Comparison of ENCODE assay signal across 21 cellular contexts in genomic region chrX:44767308-44767707, GRCh38.
A peak's percentile ranks its signal among the peaks of the same experiment; 100 is the strongest.
DNase-seq lines count a peak whose midpoint lies in the region; ATAC-seq, FAIRE-seq and TF ChIP-seq lines count a peak whose summit lies in the region.
"Had no signal": no experiment of that assay in that cellular context is flagged by ENCODE, and none has a peak within 500 bp of the region (broad histone marks: within the 10 kb centered on the region; RNA-seq: fewer than 3 reads in every experiment).

No MANE protein-coding gene starts in this region.

- no peak for TF ChIP-seq CTCF in OCI-LY3 (IDR thresholded peaks at IDR 0.05; ENCODE audit: low read depth, low read length)

- no peaks in the 10 kb centered on the region for H3K9me3 ChIP-seq in OCI-LY3 (ENCODE audit: insufficient read depth, low read length)
- H3K9me3 ChIP-seq: A549 had no signal

- no peaks in the 10 kb centered on the region for H3K79me2 ChIP-seq in OCI-LY3 (ENCODE audit: low read length)

- no peaks in the 10 kb centered on the region for H3K36me3 ChIP-seq in OCI-LY3 (replicated peaks; ENCODE audit: low read depth, low read length)
- H3K36me3 ChIP-seq: BLaER1 had no signal

- no peaks in the 10 kb centered on the region for H3K27me3 ChIP-seq in OCI-LY3 (ENCODE audit: low read depth, low read length)
- H3K27me3 ChIP-seq: BLaER1 had no signal

- H3K27ac ChIP-seq in OCI-LY3 (ENCODE audit: low read length), result no peak overlapping the region
- H3K27ac ChIP-seq: 22Rv1, A549, BLaER1 had no signal

- H3K4me2 ChIP-seq in OCI-LY3 (ENCODE audit: low read length), result peak overlapping the region; percentile 30
- H3K4me2 ChIP-seq: A549, BLaER1 had no signal

- H2AFZ ChIP-seq in OCI-LY3 (ENCODE audit: low read depth, low read length), result no peak overlapping the region

- ATAC-seq in GM18858 (IDR thresholded peaks at IDR 0.05; ENCODE audit: unreplicated experiment), result no peak
- ATAC-seq in GM19463 (IDR thresholded peaks at IDR 0.05; ENCODE audit: unreplicated experiment), result no peak
- ATAC-seq: A549, HCT116, HepG2 had no signal

- no peak overlapping the region for H3K9ac ChIP-seq in OCI-LY3 (ENCODE audit: low read length)
- H3K9ac ChIP-seq: BLaER1 had no signal

- no peaks in the 10 kb centered on the region for H4K20me1 ChIP-seq in OCI-LY3 (ENCODE audit: insufficient read depth, low read length)
- H4K20me1 ChIP-seq: BLaER1 had no signal

- H3K4me3 ChIP-seq in OCI-LY3 (ENCODE audit: low read length), result no peak overlapping the region
- H3K4me3 ChIP-seq: A549, BLaER1 had no signal

- DNase-seq in NCI-H1105 treated with DMSO at 0.1 percent for 48 hours (lab: John Stamatoyannopoulos, UW) (peak; percentile 43), NCI-H1105 (lab: John Stamatoyannopoulos, UW) (no peak), GM12891 (ENCODE audit: insufficient read length, low spot score) (no peak), RCC 7860 (ENCODE audit: low spot score) (no peak)
- DNase-seq: AML-193; CD4-positive, alpha-beta memory T cell; DMS153; DMS79; GF-D8; GOT3; H7; HFFc6; KBM-7 had no signal

- peaks cover 14% of the 10 kb centered on the region for H3K4me1 ChIP-seq in OCI-LY3 (ENCODE audit: low read length)
- H3K4me1 ChIP-seq: A549, BLaER1 had no signal

- FAIRE-seq in GM12891 (lab: Jason Lieb, UNC) (no peak), RCC 7860 (lab: Jason Lieb, UNC) (no peak)
- FAIRE-seq: HepG2 had no signal

- no peak for TF ChIP-seq POLR2A in GM12891 (IDR thresholded peaks at IDR 0.05; ENCODE audit: low read depth, low read length)

TF ChIP-seq in GM12891, 5 proteins besides CTCF, POLR2A, EP300 and RAD21:
- peak; percentile 69 for TF ChIP-seq SPI1 (IDR thresholded peaks at IDR 0.05; ENCODE audit: low read depth, low read length)
- TF ChIP-seq POU2F2 (IDR thresholded peaks at IDR 0.05; ENCODE audit: low read depth, low read length), result no peak
- TF ChIP-seq POLR2AphosphoS5 (IDR thresholded peaks at IDR 0.05; ENCODE audit: low read depth, low read length), result no peak
- TF ChIP-seq TAF1 (IDR thresholded peaks at IDR 0.05; ENCODE audit: low read depth, low read length), result no peak
